In the genomic region with DNA sequence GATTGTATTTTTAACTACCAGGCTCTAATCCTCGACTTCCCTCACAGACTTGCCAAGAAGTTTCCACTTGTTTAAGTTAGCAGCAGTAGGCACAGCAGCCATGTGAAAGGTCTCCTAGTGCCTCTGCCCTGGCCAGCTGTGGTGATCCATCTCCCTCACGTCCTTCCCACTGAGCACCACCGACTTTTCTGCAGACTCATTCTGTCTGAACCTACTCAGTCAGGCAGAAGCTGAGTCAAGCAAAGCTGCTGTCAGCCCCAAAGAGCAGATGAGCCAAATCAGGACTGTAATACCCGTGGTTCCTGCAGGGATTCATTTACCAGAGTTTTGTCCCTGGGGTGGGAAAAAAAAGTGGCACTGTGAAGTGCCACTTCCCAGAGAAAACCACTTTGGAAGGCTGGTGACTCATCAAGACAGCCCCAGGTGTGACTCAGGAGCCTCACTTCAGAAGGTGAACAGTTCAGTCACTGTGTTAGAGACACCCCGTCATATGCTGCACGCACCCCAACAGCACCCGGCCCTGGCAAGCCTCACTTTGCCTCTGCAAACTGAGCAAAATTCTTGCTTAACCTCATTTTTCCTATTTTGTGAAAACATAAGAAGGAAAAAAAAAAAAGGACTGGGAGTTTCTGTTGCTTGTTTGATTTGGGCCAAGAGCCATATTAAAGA, we compare ENCODE assay signal across 9 cellular contexts.
DNase-seq lines count a peak whose midpoint lies in the region; ATAC-seq, FAIRE-seq and TF ChIP-seq lines count a peak whose summit lies in the region.
"Had no signal": no experiment of that assay in that cellular context is flagged by ENCODE, and none has a peak within 500 bp of the region (broad histone marks: within the 10 kb centered on the region; RNA-seq: fewer than 3 reads in every experiment).

No MANE protein-coding gene starts in this region.

- H3K27ac ChIP-seq in ascending aorta (peak overlapping the region; percentile 62 to 93), transverse colon (peak overlapping the region; percentile 12 to 59 (median 52))
- H3K27ac ChIP-seq: VCaP had no signal

- H3K4me1 Mint-ChIP-seq in activated CD4-positive, alpha-beta T cell treated with anti-CD3 and anti-CD28 coated beads for 36 hours = peaks cover 22% of the 10 kb centered on the region

- peak; percentile 11 for DNase-seq in activated CD4-positive, alpha-beta T cell treated with anti-CD3 and anti-CD28 coated beads for 36 hours
- DNase-seq in activated CD4-positive, alpha-beta T cell treated with anti-CD3 and anti-CD28 coated beads, Interleukin-2, amount 50 U/mL, for 48 hours = no peak
- DNase-seq in ascending aorta (ENCODE audit: low spot score in 2 of 2) (peak in 1 of 2 donors; percentile 82), islet precursor cell (peak; percentile 94), transverse colon (no peak), GM19239 (ENCODE audit: insufficient read length, low spot score) (no peak)
- DNase-seq in activated CD4-positive, CD25-positive, alpha-beta regulatory T cell treated with anti-CD3 and anti-CD28 coated beads, Interleukin-2, amount 50 U/mL, for 72 hours = no peak

- in situ Hi-C loops in transverse colon (cut with MboI; ENCODE audit: low pct_ligation_motif_present in 1 of 4, low pct_unique_long_range_greater_than_20kb in 1 of 4, low sequenced_read_pairs in 3 of 4) = no loop called here

- no peaks in the 10 kb centered on the region for H3K9me3 ChIP-seq in ascending aorta
- no peaks in the 10 kb centered on the region for H3K9me3 ChIP-seq in transverse colon

- H3K36me3 ChIP-seq in ascending aorta (no peaks in the 10 kb centered on the region), transverse colon (no peaks in the 10 kb centered on the region)

- no peak for TF ChIP-seq CTCF in ascending aorta (IDR thresholded peaks at IDR 0.05)
- TF ChIP-seq CTCF in transverse colon (IDR thresholded peaks at IDR 0.05) = no peak

- no peak for ATAC-seq in activated CD4-positive, alpha-beta T cell treated with anti-CD3 and anti-CD28 coated beads for 36 hours
- ATAC-seq in HG02870 (IDR thresholded peaks at IDR 0.05; ENCODE audit: unreplicated experiment) = no peak

- CTCF ChIA-PET in activated CD4-positive, alpha-beta T cell treated with anti-CD3 and anti-CD28 coated beads for 36 hours (lab: Charles Lee) = interaction anchor here (0.7 to 1.1 kb wide), 2 partner anchors 37 to 189 kb away, joined by 3 read pairs; no protein-coding TSS in a partner anchor

- TF ChIP-seq POLR2A in transverse colon (IDR thresholded peaks at IDR 0.05) = no peak

- H3K27me3 Mint-ChIP-seq in activated CD4-positive, alpha-beta T cell treated with anti-CD3 and anti-CD28 coated beads for 36 hours = peaks cover 22% of the 10 kb centered on the region

- H3K4me1 ChIP-seq in ascending aorta (peaks cover 6 to 59% of the 10 kb centered on the region in 2 donors), transverse colon (peaks cover 5 to 60% (median 25%) of the 10 kb centered on the region in 4 donors)

- TF ChIP-seq EP300 in transverse colon (IDR thresholded peaks at IDR 0.05; ENCODE audit: low read depth) = no peak

- H3K4me3 Mint-ChIP-seq in activated CD4-positive, alpha-beta T cell treated with anti-CD3 and anti-CD28 coated beads for 36 hours = no peak overlapping the region

- H3K36me3 Mint-ChIP-seq in activated CD4-positive, alpha-beta T cell treated with anti-CD3 and anti-CD28 coated beads for 36 hours (ENCODE audit: low read depth) = no peaks in the 10 kb centered on the region

- intact Hi-C loops in activated CD4-positive, alpha-beta T cell treated with anti-CD3 and anti-CD28 coated beads for 36 hours (cut with DNase I, micrococcal nuclease) = loop anchor here in 1 of 2 experiments (2.0 kb wide), 1 partner anchor 121 kb away; no protein-coding TSS in a partner anchor
- intact Hi-C loops in ascending aorta (cut with DNase I) = no loop called here
- intact Hi-C loops in transverse colon (cut with DNase I; ENCODE audit: low total_unique reads) = no loop called here

- H3K9me3 Mint-ChIP-seq in activated CD4-positive, alpha-beta T cell treated with anti-CD3 and anti-CD28 coated beads for 36 hours (ENCODE audit: low read depth) = no peaks in the 10 kb centered on the region

- H3K4me3 ChIP-seq in ascending aorta (no peak overlapping the region), transverse colon (no peak overlapping the region)

- WGBS in transverse colon (ENCODE audit: low coverage in 1 of 2), 2 donors = 30 to 37% methylated on average over 7 of the region's 7 CpGs

- POLR2A ChIA-PET in activated CD4-positive, alpha-beta T cell treated with anti-CD3 and anti-CD28 coated beads for 36 hours (lab: Charles Lee) = no interaction called here

- H3K27ac Mint-ChIP-seq in activated CD4-positive, alpha-beta T cell treated with anti-CD3 and anti-CD28 coated beads for 36 hours = no peak overlapping the region

- H3K27me3 ChIP-seq in ascending aorta = no peaks in the 10 kb centered on the region
- H3K27me3 ChIP-seq in transverse colon = peaks cover 5% of the 10 kb centered on the region

- no peak for FAIRE-seq in GM19239 (lab: Jason Lieb, UNC)

Comparison
In these comparisons a context has a peak if more than half of its experiments do, and no peak if none do; other contexts are left out.
1. DNase-seq: peak in activated CD4-positive, alpha-beta T cell treated with anti-CD3 and anti-CD28 coated beads for 36 hours (single experiment) and islet precursor cell (single experiment); none in activated CD4-positive, alpha-beta T cell treated with anti-CD3 and anti-CD28 coated beads, Interleukin-2, amount 50 U/mL, for 48 hours (0 of 2), transverse colon (single experiment), activated CD4-positive, CD25-positive, alpha-beta regulatory T cell treated with anti-CD3 and anti-CD28 coated beads, Interleukin-2, amount 50 U/mL, for 72 hours (single experiment) and GM19239 (single experiment).